In the genomic region with DNA sequence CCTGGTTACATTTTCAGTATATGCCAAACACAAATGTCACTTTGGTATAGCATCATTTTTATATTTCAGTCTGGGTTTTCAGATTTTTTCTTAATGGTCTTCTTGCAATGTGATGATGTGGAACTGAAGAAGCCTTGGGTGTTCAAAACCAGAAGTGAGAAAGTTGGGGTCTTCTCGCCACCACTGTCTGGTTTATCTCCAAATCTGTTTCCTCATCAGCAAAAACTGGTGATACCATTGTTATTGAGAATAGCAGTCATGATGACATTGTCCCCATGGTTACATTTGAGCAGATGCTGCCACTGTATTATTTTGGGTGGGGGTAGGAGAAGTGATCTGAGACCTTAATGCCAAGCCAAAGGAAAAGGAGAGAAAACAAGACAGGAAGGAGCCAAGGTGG, we compare ENCODE assay signal across 1 cellular context.
A peak's percentile ranks its signal among the peaks of the same experiment; 100 is the strongest.
TF ChIP-seq lines count a peak whose summit lies in the region.

No MANE protein-coding gene starts in this region.

TF ChIP-seq in GM12878, 131 proteins besides CTCF, POLR2A, EP300 and RAD21:
- TF ChIP-seq IKZF1 (conservative IDR thresholded peaks at IDR 0.05) (no peak), YY1 (IDR thresholded peaks at IDR 0.05; ENCODE audit: low read depth, low read length) (no peak), RELA (IDR thresholded peaks at IDR 0.05; ENCODE audit: borderline replicate concordance, partially characterized antibody) (no peak), RUNX3 (IDR thresholded peaks at IDR 0.05; ENCODE audit: low read length) (peak; percentile 52), SPI1 (IDR thresholded peaks at IDR 0.05; ENCODE audit: borderline replicate concordance, insufficient read depth, low read depth, low read length) (peak; percentile 70; the same call in 1 of the 2 replicates)
